20 cellular contexts compared by ENCODE assay signal in the genomic region with DNA sequence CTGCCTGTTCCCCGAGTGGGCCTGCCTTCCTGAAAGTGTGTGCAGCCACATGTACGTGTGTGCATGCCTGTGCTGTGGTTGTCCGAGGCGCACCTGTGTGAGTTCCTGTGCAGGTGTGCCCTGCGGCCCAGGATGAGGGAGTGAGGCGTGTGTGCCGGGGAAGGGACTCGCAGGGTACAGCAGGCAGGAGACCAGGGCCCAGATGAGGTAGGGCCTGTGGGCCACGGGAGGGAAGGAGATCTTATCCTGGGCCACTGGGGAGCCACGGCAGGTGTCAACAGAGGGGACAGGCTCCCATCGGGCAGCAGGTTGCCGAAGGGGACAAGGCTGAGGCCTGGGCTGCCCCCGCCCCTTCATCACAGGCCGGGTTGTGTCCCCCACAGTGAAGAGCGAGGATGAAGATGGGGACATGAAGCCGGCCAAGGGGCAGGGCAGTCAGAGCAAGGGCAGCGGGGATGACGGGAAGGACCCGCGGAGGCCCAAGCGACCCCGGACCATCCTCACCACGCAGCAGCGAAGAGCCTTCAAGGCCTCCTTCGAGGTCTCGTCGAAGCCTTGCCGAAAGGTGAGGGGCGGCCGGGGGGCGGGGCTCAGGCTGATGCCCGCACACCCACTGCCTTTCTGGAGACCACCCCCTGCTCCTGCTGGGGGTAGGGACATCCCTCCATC.
DNase-seq lines count a peak whose midpoint lies in the region; ATAC-seq and TF ChIP-seq lines count a peak whose summit lies in the region.
"Had no signal": no experiment of that assay in that cellular context is flagged by ENCODE, and none has a peak within 500 bp of the region (broad histone marks: within the 10 kb centered on the region; RNA-seq: fewer than 3 reads in every experiment).

No MANE protein-coding gene starts in this region.

- no peaks in the 10 kb centered on the region for H3K4me1 ChIP-seq in Caco-2
- peaks cover 0 to 3% of the 10 kb centered on the region in 2 donors for H3K4me1 ChIP-seq in neuronal stem cell (ENCODE audit: control insufficient read depth in 2 of 2, insufficient read depth in 1 of 2, low read depth in 1 of 2, low read length in 2 of 2)
- H3K4me1 ChIP-seq: HAP-1 had no signal

- H2BK12ac ChIP-seq in neuronal stem cell (ENCODE audit: low read length) = peak overlapping the region; percentile 98

- H3K79me1 ChIP-seq in neuronal stem cell (ENCODE audit: low read depth, low read length) = no peaks in the 10 kb centered on the region

- intact Hi-C loops in CD14-positive monocyte (cut with micrococcal nuclease) (no loop called here), Caco-2 (cut with micrococcal nuclease; ENCODE audit: unreplicated experiment) (no loop called here)

- H3K4me3 Mint-ChIP-seq in CD14-positive monocyte (no peak overlapping the region), Caco-2 (ENCODE audit: unreplicated experiment) (no peak overlapping the region)
- no peak overlapping the region for H3K4me3 Mint-ChIP-seq in T-helper 2 cell treated with Interferon-gamma antibody and Interleukin-4, amounts not matched to agents 5 μg/mL and 100 μg/mL, for 36 hours

- peaks cover 0 to 2% (median 0%) of the 10 kb centered on the region in 7 donors for H3K9me3 Mint-ChIP-seq in CD14-positive monocyte
- H3K9me3 Mint-ChIP-seq in Caco-2 (ENCODE audit: unreplicated experiment) = no peaks in the 10 kb centered on the region
- H3K9me3 Mint-ChIP-seq in T-helper 2 cell treated with Interferon-gamma antibody and Interleukin-4, amounts not matched to agents 5 μg/mL and 100 μg/mL, for 36 hours = no peaks in the 10 kb centered on the region

- peak overlapping the region; percentile 48 for H2BK5ac ChIP-seq in neuronal stem cell (ENCODE audit: low read length)

- no CpG with 5 or more reads among the region's 32 CpGs for WGBS in neuronal stem cell (ENCODE audit: extremely low coverage in 2 of 2, insufficient read length in 2 of 2, insufficient replicate concordance in 1 of 2), 2 donors

- peak overlapping the region; percentile 77 for H3K18ac ChIP-seq in neuronal stem cell (ENCODE audit: low read length)

- H4K91ac ChIP-seq in neuronal stem cell (ENCODE audit: low read depth, low read length, poor library complexity) = no peak overlapping the region

- H2AK5ac ChIP-seq in neuronal stem cell (ENCODE audit: low read depth, low read length) = peak overlapping the region; percentile 21

- peak overlapping the region; percentile 37 for H3K23ac ChIP-seq in neuronal stem cell (ENCODE audit: low read depth, low read length, poor library complexity)

- H3K9me3 ChIP-seq in Caco-2 = no peaks in the 10 kb centered on the region
- H3K9me3 ChIP-seq in neuronal stem cell (replicated peaks in 1 of 2; ENCODE audit: control insufficient read depth in 2 of 2, insufficient read depth in 1 of 2, low read depth in 1 of 2, low read length in 2 of 2) = no peaks in the 10 kb centered on the region
- H3K9me3 ChIP-seq: HAP-1 had no signal

- H3K27ac ChIP-seq in coronary artery (no peak overlapping the region), neuronal stem cell (replicated peaks; ENCODE audit: low read length) (no peak overlapping the region)
- H3K27ac ChIP-seq: C4-2B had no signal

- POLR2A ChIA-PET in Caco-2 (lab: Charles Lee) = no interaction called here

- H3K4ac ChIP-seq in neuronal stem cell (ENCODE audit: low read length) = no peak overlapping the region

- H2BK120ac ChIP-seq in neuronal stem cell (ENCODE audit: low read depth, low read length) = no peak overlapping the region

- H3K27ac Mint-ChIP-seq in CD14-positive monocyte (no peak overlapping the region), Caco-2 (ENCODE audit: unreplicated experiment) (peak overlapping the region; percentile 19)
- no peak overlapping the region for H3K27ac Mint-ChIP-seq in T-helper 2 cell treated with Interferon-gamma antibody and Interleukin-4, amounts not matched to agents 5 μg/mL and 100 μg/mL, for 36 hours

- peak overlapping the region; percentile 52 for H4K8ac ChIP-seq in neuronal stem cell (ENCODE audit: low read depth, low read length)

- H3K36me3 Mint-ChIP-seq in CD14-positive monocyte (no peaks in the 10 kb centered on the region), Caco-2 (ENCODE audit: insufficient read depth, unreplicated experiment) (peaks cover 11% of the 10 kb centered on the region)
- no peaks in the 10 kb centered on the region for H3K36me3 Mint-ChIP-seq in T-helper 2 cell treated with Interferon-gamma antibody and Interleukin-4, amounts not matched to agents 5 μg/mL and 100 μg/mL, for 36 hours (ENCODE audit: low read depth)

- no peak overlapping the region for H3K4me3 ChIP-seq in Caco-2 (ENCODE audit: low read depth, low read length)
- H3K4me3 ChIP-seq in coronary artery = no peak overlapping the region
- peak overlapping the region in 1 of 2 donors; percentile 41 for H3K4me3 ChIP-seq in neuronal stem cell (ENCODE audit: low read length in 2 of 2)
- H3K4me3 ChIP-seq: HAP-1 had no signal

- peak overlapping the region; percentile 90 for H3K14ac ChIP-seq in neuronal stem cell (ENCODE audit: low read length)

- TF ChIP-seq CTCF in CD14-positive monocyte (IDR thresholded peaks at IDR 0.05) = no peak
- TF ChIP-seq CTCF in Caco-2 (IDR thresholded peaks at IDR 0.05; ENCODE audit: insufficient read depth in 1 of 2, low read depth in 1 of 2, low read length in 1 of 2, severe bottlenecking in 1 of 2, unreplicated experiment in 1 of 2) = no peak
- no peak for TF ChIP-seq CTCF in coronary artery (IDR thresholded peaks at IDR 0.05)

- H3K4me2 ChIP-seq in neuronal stem cell (ENCODE audit: insufficient read depth, low read length, poor library complexity, severe bottlenecking) = no peak overlapping the region

- H3K27me3 Mint-ChIP-seq in CD14-positive monocyte (ENCODE audit: low read depth in 3 of 3) = peaks cover 18 to 21% (median 20%) of the 10 kb centered on the region in 3 donors
- H3K27me3 Mint-ChIP-seq in Caco-2 (ENCODE audit: insufficient read depth, unreplicated experiment) = no peaks in the 10 kb centered on the region
- H3K27me3 Mint-ChIP-seq in T-helper 2 cell treated with Interferon-gamma antibody and Interleukin-4, amounts not matched to agents 5 μg/mL and 100 μg/mL, for 36 hours (ENCODE audit: low read depth) = peaks cover 2% of the 10 kb centered on the region

- peak; percentile 37 for DNase-seq in CD14-positive monocyte (ENCODE audit: low spot score)
- DNase-seq in Caco-2 = peak in 1 of 2 experiments; percentile 30
- DNase-seq in coronary artery (ENCODE audit: low spot score) = peak; percentile 38
- no peak for DNase-seq in neuronal stem cell (ENCODE audit: low spot score)
- DNase-seq in T-helper 2 cell treated with Interferon-gamma antibody and Interleukin-4, amounts not matched to agents 5 μg/mL and 100 μg/mL, for 36 hours (ENCODE audit: low spot score) = no peak
- DNase-seq: AML-193; DMS79 treated with DMSO at 0.1 percent for 48 hours; KG1; NCI-H1105 treated with DMSO at 0.1 percent for 48 hours; NCI-H1694; NCI-H2081 treated with DMSO at 0.1 percent for 48 hours; NCI-H748 treated with DMSO at 0.1 percent for 48 hours; NK-92 treated with Interleukin-12 subunit alpha and Interleukin-12 subunit beta, amount 100 ng/mL, for 24 hours; OCI-M1; SIG-M5 had no signal

- H3K36me3 ChIP-seq in Caco-2 (ENCODE audit: control insufficient read depth, insufficient read depth, low read length) = peaks cover 1% of the 10 kb centered on the region; the same call in 1 of the 2 replicates
- no peaks in the 10 kb centered on the region for H3K36me3 ChIP-seq in neuronal stem cell (replicated peaks in 1 of 2; ENCODE audit: control insufficient read depth in 2 of 2, insufficient read depth in 2 of 2, low read length in 2 of 2)
- H3K36me3 ChIP-seq: HAP-1 had no signal

- H2AFZ ChIP-seq in neuronal stem cell (ENCODE audit: low read length) = no peak overlapping the region

- H3K27me3 ChIP-seq in Caco-2 (replicated peaks; ENCODE audit: control insufficient read depth, insufficient read depth, low read length) (no peaks in the 10 kb centered on the region), neuronal stem cell (ENCODE audit: control insufficient read depth in 3 of 3, insufficient read depth in 3 of 3, low read depth in 1 of 3, low read length in 3 of 3) (peaks cover 0 to 85% (median 38%) of the 10 kb centered on the region in 3 experiments)

- ATAC-seq in HG02678 (IDR thresholded peaks at IDR 0.05; ENCODE audit: unreplicated experiment) (no peak), HG03135 (IDR thresholded peaks at IDR 0.05; ENCODE audit: unreplicated experiment) (no peak)
- ATAC-seq: SK-N-SH treated with all-trans-retinoic acid at 6 μM for 48 hours had no signal

- no TSS peak for BruUV-seq in Caco-2 (replicated peaks; lab: Mats Ljungman, UMichigan)

- CTCF ChIA-PET in Caco-2 (lab: Charles Lee) = no interaction called here

- peak overlapping the region; percentile 71 for H3K9ac ChIP-seq in neuronal stem cell (ENCODE audit: low read depth, low read length, poor library complexity)

- H3K4me1 Mint-ChIP-seq in CD14-positive monocyte = no peaks in the 10 kb centered on the region
- peaks cover 9% of the 10 kb centered on the region for H3K4me1 Mint-ChIP-seq in Caco-2 (ENCODE audit: low read depth, unreplicated experiment)
- no peaks in the 10 kb centered on the region for H3K4me1 Mint-ChIP-seq in T-helper 2 cell treated with Interferon-gamma antibody and Interleukin-4, amounts not matched to agents 5 μg/mL and 100 μg/mL, for 36 hours (ENCODE audit: low read depth)

- H2BK15ac ChIP-seq in neuronal stem cell (ENCODE audit: low read length) = peak overlapping the region; percentile 63

Comparison
In these comparisons a context has a peak if more than half of its experiments do, and no peak if none do; other contexts are left out.
1. DNase-seq: peak in CD14-positive monocyte (single experiment) and coronary artery (single experiment); none in neuronal stem cell (single experiment) and T-helper 2 cell treated with Interferon-gamma antibody and Interleukin-4, amounts not matched to agents 5 μg/mL and 100 μg/mL, for 36 hours (single experiment).